Comparison of ENCODE assay signal across 5 cellular contexts in the genomic region with DNA sequence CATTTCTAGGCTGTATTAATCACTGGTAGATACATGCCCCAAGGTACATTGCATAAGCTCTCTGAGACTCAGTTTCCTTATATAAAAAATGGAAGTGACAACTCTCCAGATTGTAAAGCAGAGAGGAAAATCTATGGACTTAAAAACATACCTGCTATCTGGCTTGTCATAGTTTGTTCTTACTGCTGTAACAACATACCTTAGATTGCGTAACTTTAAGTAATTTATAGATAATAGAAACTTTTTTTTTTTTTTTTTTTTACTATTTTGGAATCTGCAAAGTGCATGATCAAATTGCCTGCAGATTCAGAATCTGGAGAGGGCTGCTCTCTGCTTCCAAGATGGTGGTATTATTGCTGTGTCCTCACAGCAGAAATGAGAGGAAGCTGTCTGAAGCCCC.
"Had no signal": no experiment of that assay in that cellular context is flagged by ENCODE, and none has a peak within 500 bp of the region (broad histone marks: within the 10 kb centered on the region; RNA-seq: fewer than 3 reads in every experiment).

No MANE protein-coding gene starts in this region.

- FAIRE-seq: HTR-8/SVneo had no signal

- ATAC-seq: GM23338 had no signal

- DNase-seq: H7, HCEC 1CT, KG1 had no signal

- H2AFZ ChIP-seq: GM23338 had no signal

- H3K4me2 ChIP-seq: GM23338 had no signal

- H3K4me3 ChIP-seq: GM23338 had no signal
